Comparison of ENCODE assay signal across 23 cellular contexts in genomic region chr11:31001432-31001831, GRCh38.
"Had no signal": no experiment of that assay in that cellular context is flagged by ENCODE, and none has a peak within 500 bp of the region (broad histone marks: within the 10 kb centered on the region; RNA-seq: fewer than 3 reads in every experiment).

No MANE protein-coding gene starts in this region.

- H3K27me3 ChIP-seq: ovary, stomach, tibial artery, upper lobe of right lung had no signal

- FAIRE-seq: urothelium cell line had no signal

- DNase-seq: islet precursor cell; left ventricle myocardium inferior; mesendoderm; naive B cell; natural killer cell; nephron progenitor cell; ovary; right cardiac atrium; stimulated activated CD4-positive, alpha-beta T cell treated with anti-CD3 and anti-CD28 coated beads, Interleukin-12 subunit alpha, Interleukin-12 subunit beta, amount 100 ng/mL, for 4 hours; stimulated activated CD4-positive, alpha-beta T cell treated with anti-CD3 and anti-CD28 coated beads, Interleukin-15, amount 100 ng/mL, for 24 hours; stimulated activated CD4-positive, alpha-beta T cell treated with anti-CD3 and anti-CD28 coated beads, Interleukin-2, amount 100 ng/mL, for 24 hours; stimulated activated CD4-positive, alpha-beta T cell treated with anti-CD3 and anti-CD28 coated beads, Interleukin-4, amount 100 ng/mL, for 1 hour; stimulated activated naive B cell treated with anti-CD40 and anti-IgM and Interleukin-4, amounts not matched to agents 10 μg/mL and 1 μg/mL and 100 μg/mL, for 72 hours; stimulated activated naive CD8-positive, alpha-beta T cell treated with anti-CD3 and anti-CD28 coated beads, Interleukin-15, Interleukin-2, amounts not matched to agents 100 U/mL and 50 U/mL, for 24 hours; stomach; tibial artery; trophoblast cell; upper lobe of right lung had no signal

- H3K4me3 ChIP-seq: hepatocyte, left ventricle myocardium inferior, lung, ovary, skin epidermis, stomach, thoracic aorta, tibial artery, upper lobe of right lung had no signal

- H3K27ac ChIP-seq: hepatocyte, left ventricle myocardium inferior, ovary, skin epidermis, stomach, thoracic aorta, tibial artery, upper lobe of right lung had no signal

- H3K9me3 ChIP-seq: left ventricle myocardium inferior, ovary, stomach, thoracic aorta, tibial artery, upper lobe of right lung had no signal

- H3K36me3 ChIP-seq: left ventricle myocardium inferior, ovary, stomach, thoracic aorta, tibial artery, upper lobe of right lung had no signal

- H3K4me1 ChIP-seq: left ventricle myocardium inferior, stomach, tibial artery, upper lobe of right lung had no signal
